In genomic region chr4:189838821-189839497, GRCh38 we compare ENCODE assay signal across 1 cellular context.
A peak's percentile ranks its signal among the peaks of the same experiment; 100 is the strongest.
TF ChIP-seq lines count a peak whose summit lies in the region.

No MANE protein-coding gene starts in this region.

TF ChIP-seq in K562, 482 proteins besides CTCF, POLR2A, EP300 and RAD21 (continued from another document and continues in another):
- no peak for TF ChIP-seq SAP30 (IDR thresholded peaks at IDR 0.05; ENCODE audit: borderline replicate concordance, insufficient read depth, low read depth, low read length, poor library complexity, severe bottlenecking)
- TF ChIP-seq MEIS2 (IDR thresholded peaks at IDR 0.05; ENCODE audit: partially characterized antibody) = peak; percentile 92
- TF ChIP-seq, protein P1, sequence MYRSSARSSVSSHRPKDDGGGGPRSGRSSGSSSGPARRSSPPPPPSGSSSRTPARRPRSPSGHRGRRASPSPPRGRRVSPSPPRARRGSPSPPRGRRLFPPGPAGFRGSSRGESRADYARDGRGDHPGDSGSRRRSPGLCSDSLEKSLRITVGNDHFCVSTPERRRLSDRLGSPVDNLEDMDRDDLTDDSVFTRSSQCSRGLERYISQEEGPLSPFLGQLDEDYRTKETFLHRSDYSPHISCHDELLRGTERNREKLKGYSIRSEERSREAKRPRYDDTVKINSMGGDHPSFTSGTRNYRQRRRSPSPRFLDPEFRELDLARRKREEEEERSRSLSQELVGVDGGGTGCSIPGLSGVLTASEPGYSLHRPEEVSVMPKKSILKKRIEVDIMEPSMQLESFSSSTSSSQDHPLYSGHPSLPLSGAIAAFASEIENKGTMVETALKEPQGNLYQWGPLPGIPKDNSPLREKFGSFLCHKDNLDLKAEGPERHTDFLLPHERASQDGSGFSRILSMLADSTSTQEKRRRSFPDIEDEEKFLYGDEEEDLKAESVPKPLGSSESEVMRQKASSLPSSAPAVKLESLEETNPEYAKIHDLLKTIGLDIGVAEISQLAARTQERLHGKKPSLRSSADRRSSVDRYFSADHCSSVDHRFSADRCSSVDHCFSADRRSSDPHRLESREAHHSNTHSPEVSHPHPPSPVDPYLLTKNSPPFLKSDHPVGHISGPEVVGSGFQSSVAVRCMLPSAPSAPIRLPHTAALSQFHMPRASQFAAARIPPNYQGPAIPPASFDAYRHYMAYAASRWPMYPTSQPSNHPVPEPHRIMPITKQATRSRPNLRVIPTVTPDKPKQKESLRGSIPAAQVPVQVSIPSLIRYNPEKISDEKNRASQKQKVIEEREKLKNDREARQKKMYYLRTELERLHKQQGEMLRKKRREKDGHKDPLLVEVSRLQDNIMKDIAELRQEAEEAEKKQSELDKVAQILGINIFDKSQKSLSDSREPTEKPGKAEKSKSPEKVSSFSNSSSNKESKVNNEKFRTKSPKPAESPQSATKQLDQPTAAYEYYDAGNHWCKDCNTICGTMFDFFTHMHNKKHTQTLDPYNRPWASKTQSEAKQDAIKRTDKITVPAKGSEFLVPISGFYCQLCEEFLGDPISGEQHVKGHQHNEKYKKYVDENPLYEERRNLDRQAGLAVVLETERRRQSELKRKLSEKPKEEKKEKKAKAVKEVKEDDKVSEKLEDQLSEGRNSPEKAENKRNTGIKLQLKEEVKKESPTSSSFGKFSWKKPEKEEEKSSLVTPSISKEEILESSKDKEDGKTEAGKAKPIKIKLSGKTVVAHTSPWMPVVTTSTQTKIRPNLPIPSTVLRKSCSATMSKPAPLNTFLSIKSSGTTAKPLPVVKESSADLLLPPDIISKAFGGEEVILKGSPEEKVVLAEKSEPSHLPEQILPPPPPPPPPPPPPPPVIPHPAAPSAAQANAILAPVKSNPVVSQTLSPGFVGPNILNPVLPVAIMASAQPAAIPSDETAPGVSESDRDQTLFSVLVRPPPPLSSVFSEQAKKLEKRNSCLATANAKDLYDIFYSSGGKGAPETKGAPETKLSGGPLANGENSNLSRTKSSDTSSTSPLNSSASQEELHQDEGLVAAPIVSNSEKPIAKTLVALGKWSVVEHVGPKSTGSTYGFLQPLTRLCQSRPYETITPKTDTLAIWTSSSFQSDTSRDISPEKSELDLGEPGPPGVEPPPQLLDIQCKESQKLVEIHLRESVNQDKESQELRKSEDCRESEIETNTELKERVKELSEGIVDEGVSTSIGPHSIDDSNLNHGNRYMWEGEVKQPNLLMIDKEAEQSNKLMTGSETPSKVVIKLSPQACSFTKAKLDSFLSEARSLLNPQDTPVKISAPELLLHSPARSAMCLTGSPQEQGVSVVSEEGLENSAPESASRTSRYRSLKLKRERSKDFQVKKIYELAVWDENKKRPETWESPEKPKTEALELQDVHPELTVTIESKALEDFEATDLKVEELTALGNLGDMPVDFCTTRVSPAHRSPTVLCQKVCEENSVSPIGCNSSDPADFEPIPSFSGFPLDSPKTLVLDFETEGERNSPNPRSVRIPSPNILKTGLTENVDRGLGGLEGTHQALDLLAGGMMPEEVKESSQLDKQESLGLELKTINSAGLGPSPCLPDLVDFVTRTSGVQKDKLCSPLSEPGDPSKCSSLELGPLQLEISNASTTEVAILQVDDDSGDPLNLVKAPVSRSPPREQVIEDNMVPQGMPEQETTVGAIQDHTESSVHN (IDR thresholded peaks at IDR 0.05; ENCODE audit: borderline replicate concordance in 1 of 2, low read depth in 1 of 2) = no peak
- TF ChIP-seq ZFP30 (CRISPR knock-in tag; IDR thresholded peaks at IDR 0.05; ENCODE audit: borderline replicate concordance) = no peak
- TF ChIP-seq ZBTB12 (CRISPR knock-in tag; IDR thresholded peaks at IDR 0.05) = no peak
- no peak for TF ChIP-seq ZBTB7A (IDR thresholded peaks at IDR 0.05; ENCODE audit: borderline replicate concordance, control insufficient read depth, low read depth, low read length)
- no peak for TF ChIP-seq TAF1 (IDR thresholded peaks at IDR 0.05; ENCODE audit: control insufficient read depth, extremely low read depth, insufficient read depth, low read length, severe bottlenecking)
- peak; percentile 52; the same call in 1 of the 2 replicates for TF ChIP-seq JUND (IDR thresholded peaks at IDR 0.05; ENCODE audit: borderline replicate concordance, low read depth, low read length)
- TF ChIP-seq JUND (tag; IDR thresholded peaks at IDR 0.05; ENCODE audit: borderline replicate concordance, low read depth, low read length) = peak; percentile 71; the same call in 2 of the 3 replicates
- peak; percentile 66; the same call in 1 of the 2 replicates for TF ChIP-seq SOX6 (IDR thresholded peaks at IDR 0.05)
- no peak for TF ChIP-seq CREB1 (IDR thresholded peaks at IDR 0.05)
- TF ChIP-seq CREB1 (CRISPR knock-in tag; IDR thresholded peaks at IDR 0.05) = no peak
- TF ChIP-seq, protein P2, sequence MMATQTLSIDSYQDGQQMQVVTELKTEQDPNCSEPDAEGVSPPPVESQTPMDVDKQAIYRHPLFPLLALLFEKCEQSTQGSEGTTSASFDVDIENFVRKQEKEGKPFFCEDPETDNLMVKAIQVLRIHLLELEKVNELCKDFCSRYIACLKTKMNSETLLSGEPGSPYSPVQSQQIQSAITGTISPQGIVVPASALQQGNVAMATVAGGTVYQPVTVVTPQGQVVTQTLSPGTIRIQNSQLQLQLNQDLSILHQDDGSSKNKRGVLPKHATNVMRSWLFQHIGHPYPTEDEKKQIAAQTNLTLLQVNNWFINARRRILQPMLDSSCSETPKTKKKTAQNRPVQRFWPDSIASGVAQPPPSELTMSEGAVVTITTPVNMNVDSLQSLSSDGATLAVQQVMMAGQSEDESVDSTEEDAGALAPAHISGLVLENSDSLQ (IDR thresholded peaks at IDR 0.05) = peak; percentile 65; the same call in 1 of the 2 replicates
- no peak for TF ChIP-seq ZNF23 (CRISPR knock-in tag; IDR thresholded peaks at IDR 0.05)
- TF ChIP-seq RERE (CRISPR knock-in tag; IDR thresholded peaks at IDR 0.05; ENCODE audit: borderline replicate concordance) = no peak
- TF ChIP-seq POLR2G (IDR thresholded peaks at IDR 0.05; ENCODE audit: low read depth, low read length) = no peak
- no peak for TF ChIP-seq ZNF551 (CRISPR knock-in tag; IDR thresholded peaks at IDR 0.05)
- TF ChIP-seq TCF3 (CRISPR knock-in tag; IDR thresholded peaks at IDR 0.05) = peak; percentile 96
- no peak for TF ChIP-seq ZBTB5 (IDR thresholded peaks at IDR 0.05)
- TF ChIP-seq SNRNP70 (optimal IDR thresholded peaks at IDR 0.05; ENCODE audit: low read depth, low read length) = no peak
- no peak for TF ChIP-seq PYGO2 (tag; IDR thresholded peaks at IDR 0.05)
- peak; percentile 93 for TF ChIP-seq CEBPB (tag; IDR thresholded peaks at IDR 0.05)
- no peak for TF ChIP-seq SREBF2 (CRISPR knock-in tag; IDR thresholded peaks at IDR 0.05)
- TF ChIP-seq ADNP (tag; IDR thresholded peaks at IDR 0.05) = no peak
- TF ChIP-seq E2F3 (CRISPR knock-in tag; IDR thresholded peaks at IDR 0.05) = no peak
- TF ChIP-seq ZKSCAN1 (IDR thresholded peaks at IDR 0.05; ENCODE audit: low read depth, low read length) = no peak
- peak; percentile 81 for TF ChIP-seq TEAD4 (IDR thresholded peaks at IDR 0.05; ENCODE audit: low read length)
- no peak for TF ChIP-seq TEAD4 (CRISPR knock-in tag; IDR thresholded peaks at IDR 0.05; ENCODE audit: borderline replicate concordance)
- TF ChIP-seq ELF4 (CRISPR knock-in tag; IDR thresholded peaks at IDR 0.05) = no peak
- peak in 1 of 2 experiments; percentile 58; a peak in 2 of 4 replicates for TF ChIP-seq ZMIZ1 (IDR thresholded peaks at IDR 0.05; ENCODE audit: low read depth in 2 of 2, low read length in 2 of 2)
- peak; percentile 94 for TF ChIP-seq FOXJ2 (tag; IDR thresholded peaks at IDR 0.05)
- TF ChIP-seq NR2C1 (IDR thresholded peaks at IDR 0.05) = no peak
- TF ChIP-seq NR2C1 (tag; IDR thresholded peaks at IDR 0.05) = no peak
- no peak for TF ChIP-seq ZNF212 (CRISPR knock-in tag; IDR thresholded peaks at IDR 0.05)
- no peak for TF ChIP-seq TGIF2 (CRISPR knock-in tag; IDR thresholded peaks at IDR 0.05)
- no peak for TF ChIP-seq ZNF24 (IDR thresholded peaks at IDR 0.05)
- TF ChIP-seq PRPF4 (IDR thresholded peaks at IDR 0.05; ENCODE audit: insufficient read depth, low read depth, low read length, poor library complexity, severe bottlenecking) = no peak
- TF ChIP-seq ARNT (IDR thresholded peaks at IDR 0.05) = peak in 1 of 2 experiments; percentile 78; a peak in 2 of 4 replicates
- TF ChIP-seq ZEB2 (IDR thresholded peaks at IDR 0.05) = peak; percentile 44; the same call in 1 of the 2 replicates
- TF ChIP-seq KLF6 (CRISPR knock-in tag; IDR thresholded peaks at IDR 0.05; ENCODE audit: borderline replicate concordance) = no peak
- no peak for TF ChIP-seq MCM7 (IDR thresholded peaks at IDR 0.05)
- TF ChIP-seq, protein P3, sequence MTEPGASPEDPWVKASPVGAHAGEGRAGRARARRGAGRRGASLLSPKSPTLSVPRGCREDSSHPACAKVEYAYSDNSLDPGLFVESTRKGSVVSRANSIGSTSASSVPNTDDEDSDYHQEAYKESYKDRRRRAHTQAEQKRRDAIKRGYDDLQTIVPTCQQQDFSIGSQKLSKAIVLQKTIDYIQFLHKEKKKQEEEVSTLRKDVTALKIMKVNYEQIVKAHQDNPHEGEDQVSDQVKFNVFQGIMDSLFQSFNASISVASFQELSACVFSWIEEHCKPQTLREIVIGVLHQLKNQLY (CRISPR knock-in tag; conservative IDR thresholded peaks at IDR 0.05) = no peak
